29 cellular contexts compared by ENCODE assay signal in the genomic region with DNA sequence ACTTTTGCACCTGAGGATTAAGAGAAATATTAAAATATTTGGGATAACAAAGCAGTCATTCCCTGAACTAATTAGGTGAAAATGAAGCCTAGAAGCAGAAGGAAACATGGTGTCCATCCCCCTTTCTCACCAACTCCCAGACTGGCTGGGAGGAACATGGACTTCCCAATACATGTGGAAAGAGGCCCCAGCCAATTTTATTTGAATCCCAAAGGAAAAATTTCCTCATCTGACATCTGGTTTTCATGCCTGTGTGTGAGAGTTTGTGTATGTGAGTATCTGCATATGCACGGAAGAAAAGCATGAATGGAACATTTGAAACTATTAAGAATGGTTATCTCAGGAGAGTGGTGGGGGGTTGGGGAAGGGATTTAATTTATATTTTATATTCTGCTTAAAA.
DNase-seq lines count a peak whose midpoint lies in the region; ATAC-seq and TF ChIP-seq lines count a peak whose summit lies in the region.
"Had no signal": no experiment of that assay in that cellular context is flagged by ENCODE, and none has a peak within 500 bp of the region (broad histone marks: within the 10 kb centered on the region; RNA-seq: fewer than 3 reads in every experiment).

No MANE protein-coding gene starts in this region.

- peak overlapping the region; percentile 94 for H3K9ac ChIP-seq in adipocyte (ENCODE audit: low read length)
- H3K9ac ChIP-seq in neural progenitor cell: no peak overlapping the region

- no peaks in the 10 kb centered on the region for H3K79me2 ChIP-seq in neural progenitor cell (ENCODE audit: low read depth)

- no peak overlapping the region for H3K27ac Mint-ChIP-seq in neural progenitor cell
- H3K27ac Mint-ChIP-seq: activated CD4-positive, alpha-beta T cell treated with anti-CD3 and anti-CD28 coated beads for 36 hours; naive thymus-derived CD4-positive, alpha-beta T cell had no signal

- peaks cover 19% of the 10 kb centered on the region for H3K9me3 ChIP-seq in adipocyte (ENCODE audit: control insufficient read depth, low read length)
- peaks cover 0 to 30% (median 5%) of the 10 kb centered on the region in 11 donors for H3K9me3 ChIP-seq in heart right ventricle
- no peaks in the 10 kb centered on the region for H3K9me3 ChIP-seq in gastrocnemius medialis
- peaks cover 8% of the 10 kb centered on the region for H3K9me3 ChIP-seq in neural progenitor cell (ENCODE audit: low read depth)

- peak in 1 of 2 donors; percentile 17 for TF ChIP-seq POLR2A in gastrocnemius medialis (IDR thresholded peaks at IDR 0.05)

- H3K36me3 ChIP-seq in BJ (ENCODE audit: control insufficient read depth, insufficient read depth, low read length) (no peaks in the 10 kb centered on the region), adipocyte (ENCODE audit: control insufficient read depth, insufficient read depth, low read length, severe bottlenecking) (no peaks in the 10 kb centered on the region), heart right ventricle (no peaks in the 10 kb centered on the region), gastrocnemius medialis (no peaks in the 10 kb centered on the region), neural progenitor cell (peaks cover 4% of the 10 kb centered on the region)
- H3K36me3 ChIP-seq: stomach, transverse colon had no signal

- POLR2A ChIA-PET in BJ (lab: Charles Lee): no interaction called here

- no peak overlapping the region for H3K4me3 Mint-ChIP-seq in neural progenitor cell
- H3K4me3 Mint-ChIP-seq: activated CD4-positive, alpha-beta T cell treated with anti-CD3 and anti-CD28 coated beads for 36 hours; naive thymus-derived CD4-positive, alpha-beta T cell had no signal

- H3K27me3 Mint-ChIP-seq in neural progenitor cell (ENCODE audit: insufficient read depth, low read depth): peaks cover 8% of the 10 kb centered on the region

- peak in 5 of 8 donors; percentile 49 to 77 (median 67) for ATAC-seq in heart right ventricle
- ATAC-seq in gastrocnemius medialis: peak; percentile 38 to 72
- ATAC-seq: activated CD4-positive, alpha-beta T cell treated with anti-CD3 and anti-CD28 coated beads for 36 hours; naive thymus-derived CD4-positive, alpha-beta T cell had no signal

- H3F3A ChIP-seq in neural progenitor cell (ENCODE audit: low read depth): no peaks in the 10 kb centered on the region

- no peaks in the 10 kb centered on the region for H3K36me3 Mint-ChIP-seq in neural progenitor cell

- no peak overlapping the region for H3K4me2 ChIP-seq in neural progenitor cell
- H3K4me2 ChIP-seq: PC-9 had no signal

- H2AFZ ChIP-seq in neural progenitor cell (replicated peaks): no peak overlapping the region
- H2AFZ ChIP-seq: PC-9 had no signal

- H3K4me3 ChIP-seq in BJ (ENCODE audit: low read depth, low read length): no peak overlapping the region
- H3K4me3 ChIP-seq in adipocyte (ENCODE audit: low read length): peak overlapping the region; percentile 22
- no peak overlapping the region for H3K4me3 ChIP-seq in heart right ventricle
- no peak overlapping the region for H3K4me3 ChIP-seq in gastrocnemius medialis
- no peak overlapping the region for H3K4me3 ChIP-seq in neural progenitor cell
- H3K4me3 ChIP-seq: dorsolateral prefrontal cortex, PC-9, skin epidermis, stomach, transverse colon had no signal

- CTCF ChIA-PET in BJ (lab: Yijun Ruan, JAX): no interaction called here

- intact Hi-C loops in heart right ventricle (cut with DNase I) (loop anchor here in 1 of 10 donors (2.0 kb wide), 1 partner anchor 49 kb away; no protein-coding TSS in a partner anchor), gastrocnemius medialis (cut with DNase I; ENCODE audit: low total_unique reads) (loop anchor here (2.0 kb wide), 1 partner anchor 241 kb away; no protein-coding TSS in a partner anchor)

- H3K4me1 Mint-ChIP-seq in neural progenitor cell: peaks cover 2% of the 10 kb centered on the region
- H3K4me1 Mint-ChIP-seq: activated CD4-positive, alpha-beta T cell treated with anti-CD3 and anti-CD28 coated beads for 36 hours; naive thymus-derived CD4-positive, alpha-beta T cell had no signal

- H3K4me1 ChIP-seq in adipocyte (ENCODE audit: control insufficient read depth, insufficient read depth, low read length) (peaks cover 39% of the 10 kb centered on the region), heart right ventricle (peaks cover 0 to 12% (median 0%) of the 10 kb centered on the region in 9 donors), gastrocnemius medialis (peaks cover 0 to 4% of the 10 kb centered on the region in 2 donors), neural progenitor cell (no peaks in the 10 kb centered on the region)

- no peaks in the 10 kb centered on the region for H4K20me1 ChIP-seq in neural progenitor cell (ENCODE audit: low read depth)

- in situ Hi-C loops in gastrocnemius medialis (cut with MboI; ENCODE audit: low sequenced_read_pairs in 4 of 4): no loop called here

- H3K27ac ChIP-seq in heart right ventricle: peak overlapping the region in 4 of 10 donors; percentile 54 to 70 (median 66)
- H3K27ac ChIP-seq in gastrocnemius medialis: peak overlapping the region; percentile 16 to 62 (median 56)
- no peak overlapping the region for H3K27ac ChIP-seq in neural progenitor cell
- H3K27ac ChIP-seq in caudate nucleus (ENCODE audit: low read depth, low read length): no peak overlapping the region
- H3K27ac ChIP-seq: C4-2B, dorsolateral prefrontal cortex, PC-9 had no signal

- TF ChIP-seq CTCF in BJ (IDR thresholded peaks at IDR 0.05; ENCODE audit: insufficient read depth, low read depth, low read length) (no peak), heart right ventricle (IDR thresholded peaks at IDR 0.05) (no peak), gastrocnemius medialis (IDR thresholded peaks at IDR 0.05 in 4 of 5, conservative IDR thresholded peaks at IDR 0.05 in 1 of 5) (no peak), neural progenitor cell (IDR thresholded peaks at IDR 0.05) (no peak)

- H3K9me3 Mint-ChIP-seq in neural progenitor cell: peaks cover 14% of the 10 kb centered on the region

- H3K27me3 ChIP-seq in BJ (ENCODE audit: control insufficient read depth, insufficient read depth, low read length) (no peaks in the 10 kb centered on the region), adipocyte (replicated peaks; ENCODE audit: control insufficient read depth, insufficient read depth, low read length) (no peaks in the 10 kb centered on the region), heart right ventricle (no peaks in the 10 kb centered on the region), gastrocnemius medialis (no peaks in the 10 kb centered on the region), neural progenitor cell (no peaks in the 10 kb centered on the region)
- H3K27me3 ChIP-seq: transverse colon had no signal

- DNase-seq in BJ (ENCODE audit: low read depth) (peak; percentile 53), adipocyte (ENCODE audit: low read depth) (no peak), heart right ventricle (no peak), gastrocnemius medialis (no peak), neural progenitor cell (ENCODE audit: low spot score) (no peak), caudate nucleus (lab: John Stamatoyannopoulos, UW) (no peak), NCI-H2227 (lab: John Stamatoyannopoulos, UW; ENCODE audit: unreplicated experiment) (no peak), globus pallidus (ENCODE audit: low spot score) (no peak)
- DNase-seq: activated CD4-positive, alpha-beta T cell treated with anti-CD3 and anti-CD28 coated beads for 36 hours; activated CD8-positive, alpha-beta memory T cell treated with anti-CD3 and anti-CD28 coated beads for 24 hours; activated effector memory CD4-positive, alpha-beta T cell treated with anti-CD3 and anti-CD28 coated beads, Interleukin-2, amount 50 U/mL, for 16 hours; cerebellar nuclear complex; DMS79 treated with DMSO at 0.1 percent for 48 hours; dorsolateral prefrontal cortex; hippocampal formation; naive thymus-derived CD4-positive, alpha-beta T cell; NCI-H1694 treated with DMSO at 0.1 percent for 48 hours; NCI-H2171; NCI-H524; NK-92 treated with Interleukin-12 subunit alpha and Interleukin-12 subunit beta, amount 100 ng/mL, for 24 hours; nucleus accumbens; PC-9; SIG-M5; stimulated activated CD4-positive, alpha-beta T cell treated with anti-CD3 and anti-CD28 coated beads, Interleukin-1b, Interleukin-23, amount 100 ng/mL, for 48 hours; stimulated activated CD8-positive, alpha-beta memory T cell treated with anti-CD3 and anti-CD28 coated beads, Interleukin-4, amount 100 ng/mL, for 48 hours; stomach; transverse colon had no signal

- 55 to 65% methylated on average over 1 of the region's 1 CpG for WGBS in heart right ventricle, 2 donors

Comparison
In these comparisons a context has a peak if more than half of its experiments do, and no peak if none do; other contexts are left out.
1. H3K27ac ChIP-seq: peak in gastrocnemius medialis (4 of 4); none in neural progenitor cell (single experiment) and caudate nucleus (single experiment).